In the genomic region with DNA sequence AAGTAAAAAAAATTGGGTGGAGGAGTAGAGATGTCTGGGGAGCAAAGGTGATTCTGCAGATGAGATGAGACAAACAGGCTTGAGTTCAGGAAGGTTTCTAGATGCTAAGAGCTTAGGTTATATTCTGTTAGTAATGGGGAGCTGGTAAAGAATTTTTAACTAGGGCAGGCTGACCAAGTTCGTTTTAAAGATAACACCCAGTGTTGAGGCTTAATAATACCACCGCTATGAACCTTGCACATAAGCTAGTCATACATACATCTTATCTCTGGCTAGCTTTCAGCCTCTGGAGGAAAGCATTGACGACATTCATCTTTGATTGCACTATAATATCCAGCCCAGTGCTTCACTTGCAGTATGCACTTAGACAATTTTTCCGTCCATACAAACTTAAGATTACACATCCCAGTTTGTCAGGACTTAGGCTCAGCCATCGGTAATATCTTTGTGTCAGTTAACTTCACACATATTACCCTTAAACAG, we compare ENCODE assay signal across 23 cellular contexts. TPM values are rescaled to one million over a fixed set of nuclear protein-coding genes. Genes with fewer than 3 reads are reported as not detected.
DNase-seq lines count a peak whose midpoint lies in the region; ATAC-seq and TF ChIP-seq lines count a peak whose summit lies in the region.
"Had no signal": no experiment of that assay in that cellular context is flagged by ENCODE, and none has a peak within 500 bp of the region (broad histone marks: within the 10 kb centered on the region; RNA-seq: fewer than 3 reads in every experiment).

No MANE protein-coding gene starts in this region.

- H3K23ac ChIP-seq in neuronal stem cell (ENCODE audit: low read depth, low read length, poor library complexity), result no peak overlapping the region

- no peaks in the 10 kb centered on the region for H3K36me3 Mint-ChIP-seq in WTC11

- H3K9me3 ChIP-seq in HEK293 (ENCODE audit: control insufficient read depth, insufficient read depth, low read depth, low read length) (no peaks in the 10 kb centered on the region), gastroesophageal sphincter (no peaks in the 10 kb centered on the region), neuronal stem cell (replicated peaks in 1 of 2; ENCODE audit: control insufficient read depth in 2 of 2, insufficient read depth in 1 of 2, low read depth in 1 of 2, low read length in 2 of 2) (peaks cover 0 to 7% of the 10 kb centered on the region in 2 donors)
- H3K9me3 ChIP-seq: BLaER1, upper lobe of right lung had no signal

- no peaks in the 10 kb centered on the region for H3K79me1 ChIP-seq in neuronal stem cell (ENCODE audit: low read depth, low read length)

- H3K14ac ChIP-seq in neuronal stem cell (ENCODE audit: low read length), result no peak overlapping the region

- no peak overlapping the region for H3K18ac ChIP-seq in neuronal stem cell (ENCODE audit: low read length)

- no peak for TF ChIP-seq CTCF in HEK293 (tag by site-specific recombination; IDR thresholded peaks at IDR 0.05)
- no peak for TF ChIP-seq CTCF in WTC11 (IDR thresholded peaks at IDR 0.05)
- no peak for TF ChIP-seq CTCF in gastroesophageal sphincter (IDR thresholded peaks at IDR 0.05)
- TF ChIP-seq CTCF in GM10248 (IDR thresholded peaks at IDR 0.05; ENCODE audit: control extremely low read depth, extremely low read depth, low read depth, missing control alignments), result no peak

- no peaks in the 10 kb centered on the region for H3K9me3 Mint-ChIP-seq in WTC11
- H3K9me3 Mint-ChIP-seq: activated CD4-positive, alpha-beta T cell treated with anti-CD3 and anti-CD28 coated beads, Interleukin-2, amount 10 ng/mL, durations not matched to agents 24 days and 14 days; dendritic cell treated with granulocyte-macrophage colony-stimulating factor and Interleukin-4, amounts not matched to agents 40 ng/mL and 50 ng/mL, for 4 days had no signal

- no peak overlapping the region for H3K4ac ChIP-seq in neuronal stem cell (ENCODE audit: low read length)

- no peak for ATAC-seq in WTC11
- ATAC-seq in gastroesophageal sphincter, result no peak
- ATAC-seq: upper lobe of right lung had no signal

- CTCF ChIA-PET in HEK293 (lab: Yijun Ruan, JAX) (interaction anchor here (0.8 to 1.2 kb wide), 4 partner anchors 10 to 58 kb away, joined by 3 to 5 read pairs (median 4); no protein-coding TSS in a partner anchor), WTC11 (lab: Charles Lee) (interaction anchor here (0.9 to 2.2 kb wide), 4 partner anchors 12 to 58 kb away, joined by 3 to 6 read pairs (median 4); a partner anchor contains a TSS), GM10248 (lab: Yijun Ruan, JAX) (interaction anchor here (0.7 to 2.9 kb wide), 8 partner anchors 9 to 371 kb away, joined by 3 to 11 read pairs (median 4); no protein-coding TSS in a partner anchor)

- H2BK15ac ChIP-seq in neuronal stem cell (ENCODE audit: low read length), result no peak overlapping the region

- no peaks in the 10 kb centered on the region for H3K27me3 Mint-ChIP-seq in WTC11 (ENCODE audit: low read depth)
- H3K27me3 Mint-ChIP-seq: dendritic cell treated with granulocyte-macrophage colony-stimulating factor and Interleukin-4, amounts not matched to agents 40 ng/mL and 50 ng/mL, for 4 days had no signal

- no peak overlapping the region for H3K27ac ChIP-seq in HEK293 (ENCODE audit: extremely low read depth, low read depth, low read length)
- H3K27ac ChIP-seq in gastroesophageal sphincter, result peak overlapping the region in 3 of 4 donors; percentile 65 to 67 (median 66)
- H3K27ac ChIP-seq in neuronal stem cell (replicated peaks; ENCODE audit: low read length), result peak overlapping the region; percentile 76
- H3K27ac ChIP-seq: BLaER1, upper lobe of right lung had no signal

- no peak for TF ChIP-seq EP300 in gastroesophageal sphincter (IDR thresholded peaks at IDR 0.05)

- H3K9ac ChIP-seq in neuronal stem cell (ENCODE audit: low read depth, low read length, poor library complexity), result no peak overlapping the region
- H3K9ac ChIP-seq: BLaER1 had no signal

- H3K27me3 ChIP-seq in gastroesophageal sphincter (no peaks in the 10 kb centered on the region), neuronal stem cell (ENCODE audit: control insufficient read depth in 3 of 3, insufficient read depth in 3 of 3, low read depth in 1 of 3, low read length in 3 of 3) (no peaks in the 10 kb centered on the region)
- H3K27me3 ChIP-seq: BLaER1, upper lobe of right lung had no signal

- H3K36me3 ChIP-seq in HEK293 (ENCODE audit: control insufficient read depth in 2 of 2, insufficient read depth in 1 of 2, low read length in 2 of 2), result no peaks in the 10 kb centered on the region
- no peaks in the 10 kb centered on the region for H3K36me3 ChIP-seq in gastroesophageal sphincter
- H3K36me3 ChIP-seq in neuronal stem cell (replicated peaks in 1 of 2; ENCODE audit: control insufficient read depth in 2 of 2, insufficient read depth in 2 of 2, low read length in 2 of 2), result peaks cover 3 to 65% of the 10 kb centered on the region in 2 donors
- H3K36me3 ChIP-seq: upper lobe of right lung had no signal

- H3K4me2 ChIP-seq in neuronal stem cell (ENCODE audit: insufficient read depth, low read length, poor library complexity, severe bottlenecking), result no peak overlapping the region
- H3K4me2 ChIP-seq: BLaER1 had no signal

- DNase-seq in WTC11 (ENCODE audit: low spot score) (no peak), neuronal stem cell (ENCODE audit: low spot score) (no peak), CD1c-positive myeloid dendritic cell (ENCODE audit: extremely low spot score) (no peak), dermis blood vessel endothelial cell (no peak), GM10248 (ENCODE audit: extremely low spot score) (no peak)
- DNase-seq: activated CD4-positive, alpha-beta T cell treated with anti-CD3 and anti-CD28 coated beads, Interleukin-2, amount 10 ng/mL, durations not matched to agents 24 days and 14 days; activated gamma-delta T cell; activated T-cell treated with anti-CD3 and anti-CD28 coated beads, Interleukin-2, amount 50 U/mL, for 1 hour; central memory CD4-positive, alpha-beta T cell; COR-L47; DMS79; GF-D8; H7; Karpas-422; kidney glomerular epithelial cell; NCI-H1436 treated with DMSO at 0.1 percent for 48 hours; NCI-H446 treated with DMSO at 0.1 percent for 48 hours; stimulated activated CD8-positive, alpha-beta memory T cell treated with anti-CD3 and anti-CD28 coated beads, Interleukin-4, amount 100 ng/mL, for 48 hours; upper lobe of right lung had no signal

- no peak overlapping the region for H3K4me3 ChIP-seq in HEK293 (ENCODE audit: low read depth, low read length)
- no peak overlapping the region for H3K4me3 ChIP-seq in gastroesophageal sphincter
- no peak overlapping the region for H3K4me3 ChIP-seq in neuronal stem cell (ENCODE audit: low read length in 2 of 2)
- H3K4me3 ChIP-seq: BLaER1, upper lobe of right lung had no signal

- no peak overlapping the region for H2BK5ac ChIP-seq in neuronal stem cell (ENCODE audit: low read length)

- WGBS in gastroesophageal sphincter (ENCODE audit: low coverage in 1 of 2), 2 donors, result 70 to 84% methylated on average over 5 of the region's 5 CpGs
- WGBS in neuronal stem cell (ENCODE audit: extremely low coverage in 2 of 2, insufficient read length in 2 of 2, insufficient replicate concordance in 1 of 2), 2 donors, result no CpG with 5 or more reads among the region's 5 CpGs

- no peak overlapping the region for H4K8ac ChIP-seq in neuronal stem cell (ENCODE audit: low read depth, low read length)

- no peak overlapping the region for H2AFZ ChIP-seq in neuronal stem cell (ENCODE audit: low read length)

- TF ChIP-seq POLR2A in gastroesophageal sphincter (IDR thresholded peaks at IDR 0.05), result no peak

- no peak overlapping the region for H3K4me3 Mint-ChIP-seq in WTC11
- H3K4me3 Mint-ChIP-seq: activated CD4-positive, alpha-beta T cell treated with anti-CD3 and anti-CD28 coated beads, Interleukin-2, amount 10 ng/mL, durations not matched to agents 24 days and 14 days; dendritic cell treated with granulocyte-macrophage colony-stimulating factor and Interleukin-4, amounts not matched to agents 40 ng/mL and 50 ng/mL, for 4 days had no signal

- peaks cover 74% of the 10 kb centered on the region for H3K4me1 Mint-ChIP-seq in WTC11

- peak overlapping the region; percentile 95 for H3K27ac Mint-ChIP-seq in WTC11
- H3K27ac Mint-ChIP-seq: activated CD4-positive, alpha-beta T cell treated with anti-CD3 and anti-CD28 coated beads, Interleukin-2, amount 10 ng/mL, durations not matched to agents 24 days and 14 days; dendritic cell treated with granulocyte-macrophage colony-stimulating factor and Interleukin-4, amounts not matched to agents 40 ng/mL and 50 ng/mL, for 4 days had no signal

- no peak overlapping the region for H2BK12ac ChIP-seq in neuronal stem cell (ENCODE audit: low read length)

- H3K4me1 ChIP-seq in HEK293 (ENCODE audit: control insufficient read depth, insufficient read depth, low read length) (peaks cover 21% of the 10 kb centered on the region), gastroesophageal sphincter (peaks cover 0 to 47% (median 6%) of the 10 kb centered on the region in 3 donors), neuronal stem cell (ENCODE audit: control insufficient read depth in 2 of 2, insufficient read depth in 1 of 2, low read depth in 1 of 2, low read length in 2 of 2) (peaks cover 21 to 41% of the 10 kb centered on the region in 2 donors)
- H3K4me1 ChIP-seq: BLaER1, upper lobe of right lung had no signal

- H2BK120ac ChIP-seq in neuronal stem cell (ENCODE audit: low read depth, low read length), result no peak overlapping the region

- POLR2A ChIA-PET in HEK293 (lab: Yijun Ruan, JAX) (no interaction called here), WTC11 (lab: Charles Lee) (no interaction called here), GM10248 (lab: Yijun Ruan, JAX) (no interaction called here)

- no peak overlapping the region for H2AK5ac ChIP-seq in neuronal stem cell (ENCODE audit: low read depth, low read length)

- H4K91ac ChIP-seq in neuronal stem cell (ENCODE audit: low read depth, low read length, poor library complexity), result no peak overlapping the region

TF ChIP-seq in HEK293, 187 proteins besides CTCF, POLR2A, EP300 and RAD21 (continues in another document):
- TF ChIP-seq ZNF394 (tag by site-specific recombination; IDR thresholded peaks at IDR 0.05; ENCODE audit: borderline replicate concordance) (no peak), TRIM28 (IDR thresholded peaks at IDR 0.05; ENCODE audit: borderline replicate concordance, low read length) (peak; percentile 73; the same call in 1 of the 2 replicates)

TF ChIP-seq in WTC11, 78 proteins besides CTCF, POLR2A, EP300 and RAD21 (continues in another document):
- no peak for TF ChIP-seq RELA (CRISPR knock-in tag; IDR thresholded peaks at IDR 0.05; ENCODE audit: borderline replicate concordance)

RNA-seq across cellular contexts. Expression of a gene that starts 12.1 kb away (rescaled TPM):
- total RNA-seq in WTC11 (2021), result 22.9 to 31.1 TPM (median 23.1 TPM) in 3 replicates
- 1 to 10 TPM; 5.7 to 9.3 (median 7.9) TPM for total RNA-seq in gastroesophageal sphincter
- 21.8 TPM for polyA plus RNA-seq in neuronal stem cell (2013, experiment 1 of 2)
- polyA plus RNA-seq in neuronal stem cell (2013, experiment 2 of 2), result 24.5 TPM
- 45.1 and 78.7 TPM in 2 replicates for total RNA-seq in dermis blood vessel endothelial cell
